ENCODE assay signal across 1 cellular context in the genomic region with DNA sequence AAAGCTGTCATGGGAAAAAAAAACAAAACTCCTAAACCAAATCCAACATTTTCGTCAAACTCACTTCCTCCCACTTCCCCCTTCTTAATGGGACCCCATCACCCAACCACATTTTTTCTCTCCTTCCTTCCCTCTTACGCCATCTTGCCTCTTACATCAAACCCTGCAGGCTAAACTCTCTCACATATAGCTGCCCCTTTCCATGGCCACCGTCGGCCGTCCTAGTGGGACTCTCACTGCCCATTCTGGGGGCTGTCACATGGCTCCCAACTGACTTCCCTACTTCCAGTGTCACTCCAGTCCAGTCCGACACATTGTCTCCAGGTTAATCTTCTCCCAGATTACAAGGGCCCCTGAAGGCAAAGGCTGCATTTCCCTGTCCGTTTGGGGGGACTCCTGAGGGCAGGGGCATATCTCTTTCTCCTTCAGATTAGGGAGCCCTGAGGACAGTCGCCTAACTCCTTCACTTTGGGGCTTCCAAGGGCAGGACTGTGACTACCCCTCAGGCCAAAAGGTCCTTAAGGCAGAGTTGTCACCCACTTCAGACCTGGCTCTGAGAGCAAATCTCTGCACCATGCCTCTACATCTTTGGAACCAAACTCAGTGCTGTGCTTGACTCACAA.
TF ChIP-seq lines count a peak whose summit lies in the region.

No MANE protein-coding gene starts in this region.

TF ChIP-seq in endothelial cell of umbilical vein, 7 proteins besides CTCF, POLR2A, EP300 and RAD21:
- TF ChIP-seq EZH2 (IDR thresholded peaks at IDR 0.05; ENCODE audit: borderline replicate concordance, low read depth, low read length, severe bottlenecking) (no peak), MAX (IDR thresholded peaks at IDR 0.05; ENCODE audit: insufficient read depth, insufficient read length) (no peak), FOS (IDR thresholded peaks at IDR 0.05; ENCODE audit: borderline replicate concordance, insufficient read depth, low read length) (no peak), JUN (IDR thresholded peaks at IDR 0.05; ENCODE audit: borderline replicate concordance, insufficient read depth, insufficient read length, low read depth) (no peak), MYC (IDR thresholded peaks at IDR 0.05; ENCODE audit: low read depth, low read length) (no peak), GATA2 (IDR thresholded peaks at IDR 0.05; ENCODE audit: insufficient read depth, insufficient read length, low read depth, low read length) (no peak), POLR2AphosphoS5 (IDR thresholded peaks at IDR 0.05; ENCODE audit: insufficient read depth, low read depth, low read length) (no peak)
